In genomic region chr7:2022021-2022409, GRCh38 we compare ENCODE assay signal across 21 cellular contexts.
"Had no signal": no experiment of that assay in that cellular context is flagged by ENCODE, and none has a peak within 500 bp of the region (broad histone marks: within the 10 kb centered on the region; RNA-seq: fewer than 3 reads in every experiment).

No MANE protein-coding gene starts in this region.

- DNase-seq: activated CD4-positive, alpha-beta memory T cell treated with anti-CD3 and anti-CD28 coated beads for 36 hours; activated CD4-positive, alpha-beta T cell treated with anti-CD3 and anti-CD28 coated beads for 36 hours; activated naive CD4-positive, alpha-beta T cell treated with Interleukin-2 at 50 U/mL for 16 hours; activated T-cell treated with anti-CD3 and anti-CD28 coated beads, Interleukin-2, amount 50 U/mL, for 72 hours; anterior cingulate cortex; endodermal cell; head of caudate nucleus; immature natural killer cell; mammary epithelial cell; naive B cell; SK-N-SH; stimulated activated CD4-positive, alpha-beta T cell treated with anti-CD3 and anti-CD28 coated beads, Interleukin-1b, Interleukin-23, amount 100 ng/mL, for 48 hours; stimulated activated naive CD8-positive, alpha-beta T cell treated with anti-CD3 and anti-CD28 coated beads, Interleukin-15, amount 100 ng/mL, for 72 hours; T-helper 1 cell; testis; upper lobe of left lung had no signal

- H3K27ac ChIP-seq: dorsolateral prefrontal cortex, neutrophil, parathyroid adenoma, testis, upper lobe of left lung had no signal

- H3K4me1 Mint-ChIP-seq: endodermal cell had no signal

- H3K4me2 ChIP-seq: SK-N-SH, smooth muscle cell had no signal

- H3K9me3 ChIP-seq: neutrophil, testis had no signal

- H3K4me1 ChIP-seq: parathyroid adenoma had no signal

- H3K27ac Mint-ChIP-seq: activated CD4-positive, alpha-beta memory T cell treated with anti-CD3 and anti-CD28 coated beads for 36 hours; activated CD4-positive, alpha-beta T cell treated with anti-CD3 and anti-CD28 coated beads for 36 hours; activated T-cell treated with anti-CD3 and anti-CD28 coated beads, Interleukin-2, amount 50 U/mL, for 72 hours; endodermal cell had no signal

- H3K4me3 Mint-ChIP-seq: activated CD4-positive, alpha-beta memory T cell treated with anti-CD3 and anti-CD28 coated beads for 36 hours; activated CD4-positive, alpha-beta T cell treated with anti-CD3 and anti-CD28 coated beads for 36 hours; activated T-cell treated with anti-CD3 and anti-CD28 coated beads, Interleukin-2, amount 50 U/mL, for 72 hours; endodermal cell; immature natural killer cell; stimulated activated naive CD8-positive, alpha-beta T cell treated with anti-CD3 and anti-CD28 coated beads, Interleukin-15, amount 100 ng/mL, for 72 hours had no signal

- H3K9ac ChIP-seq: parathyroid adenoma, SK-N-SH had no signal

- FAIRE-seq: frontal cortex had no signal

- H3K36me3 ChIP-seq: neutrophil, upper lobe of left lung had no signal

- H3K4me3 ChIP-seq: dorsolateral prefrontal cortex, smooth muscle cell, testis, upper lobe of left lung had no signal

- H3K27me3 Mint-ChIP-seq: activated CD4-positive, alpha-beta memory T cell treated with anti-CD3 and anti-CD28 coated beads for 36 hours; activated CD4-positive, alpha-beta T cell treated with anti-CD3 and anti-CD28 coated beads for 36 hours; naive B cell; stimulated activated naive CD8-positive, alpha-beta T cell treated with anti-CD3 and anti-CD28 coated beads, Interleukin-15, amount 100 ng/mL, for 72 hours had no signal

- ATAC-seq: activated CD4-positive, alpha-beta T cell treated with anti-CD3 and anti-CD28 coated beads for 36 hours; activated T-cell treated with anti-CD3 and anti-CD28 coated beads, Interleukin-2, amount 50 U/mL, for 72 hours; stimulated activated naive CD8-positive, alpha-beta T cell treated with anti-CD3 and anti-CD28 coated beads, Interleukin-15, amount 100 ng/mL, for 72 hours had no signal

- H2AFZ ChIP-seq: parathyroid adenoma had no signal

- H3K27me3 ChIP-seq: dorsolateral prefrontal cortex, testis, upper lobe of left lung had no signal
